Comparison of ENCODE assay signal across 16 cellular contexts in the genomic region with DNA sequence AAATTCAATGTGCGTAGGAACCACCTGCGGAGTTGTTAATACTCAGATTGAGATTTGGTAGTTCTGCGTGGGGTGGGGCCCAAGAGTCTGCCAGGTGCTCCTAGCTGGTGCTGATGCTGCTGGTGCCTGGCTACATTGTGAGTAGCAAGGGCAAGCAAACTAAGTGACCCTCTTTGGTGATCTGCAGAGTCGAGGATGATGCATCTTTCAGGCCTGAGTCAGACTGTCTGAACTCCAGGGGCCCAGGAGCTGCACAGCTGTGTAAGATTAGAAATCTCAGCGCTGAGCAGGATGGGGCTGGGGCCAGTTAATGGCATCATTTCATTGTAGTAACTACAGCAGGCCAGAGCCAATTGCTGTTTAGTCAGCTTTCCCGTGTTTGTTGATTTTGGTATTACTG.
DNase-seq lines count a peak whose midpoint lies in the region; ATAC-seq and TF ChIP-seq lines count a peak whose summit lies in the region.
"Had no signal": no experiment of that assay in that cellular context is flagged by ENCODE, and none has a peak within 500 bp of the region (broad histone marks: within the 10 kb centered on the region; RNA-seq: fewer than 3 reads in every experiment).

No MANE protein-coding gene starts in this region.

- H2AK5ac ChIP-seq in mesenchymal stem cell (ENCODE audit: low read length, severe bottlenecking): no peak overlapping the region

- H3F3A ChIP-seq in MM.1S (ENCODE audit: insufficient read depth, low read length): no peaks in the 10 kb centered on the region

- H3K79me2 ChIP-seq in MM.1S (ENCODE audit: low read length): no peaks in the 10 kb centered on the region

- H3K9me3 ChIP-seq in right atrium auricular region: no peaks in the 10 kb centered on the region
- H3K9me3 ChIP-seq in mesenchymal stem cell (ENCODE audit: control insufficient read depth, low read length): no peaks in the 10 kb centered on the region
- no peaks in the 10 kb centered on the region for H3K9me3 ChIP-seq in aorta (ENCODE audit: control insufficient read depth, low read length)
- no peaks in the 10 kb centered on the region for H3K9me3 ChIP-seq in MM.1S (replicated peaks; ENCODE audit: insufficient read depth, low read length)
- H3K9me3 ChIP-seq: Peyer's patch, SJCRH30 had no signal

- H3K27ac Mint-ChIP-seq in MCF 10A (ENCODE audit: low read depth, unreplicated experiment): no peak overlapping the region
- H3K27ac Mint-ChIP-seq: GM23338 had no signal

- H2AFZ ChIP-seq in mesenchymal stem cell (ENCODE audit: low read depth, low read length) (no peak overlapping the region), MM.1S (ENCODE audit: low read length) (no peak overlapping the region)
- H2AFZ ChIP-seq: GM23338 had no signal

- no peak overlapping the region for H3K27ac ChIP-seq in right atrium auricular region
- no peak overlapping the region for H3K27ac ChIP-seq in mesenchymal stem cell (ENCODE audit: low read length, poor library complexity, severe bottlenecking)
- no peak overlapping the region for H3K27ac ChIP-seq in aorta (ENCODE audit: low read depth in 1 of 2, low read length in 2 of 2)
- H3K27ac ChIP-seq in MM.1S (ENCODE audit: low read length): no peak overlapping the region
- H3K27ac ChIP-seq: Peyer's patch, SJCRH30 had no signal

- no peak for TF ChIP-seq CTCF in right atrium auricular region (IDR thresholded peaks at IDR 0.05)
- no peak for TF ChIP-seq CTCF in choroid plexus epithelial cell (conservative IDR thresholded peaks at IDR 0.05; ENCODE audit: low read depth, low read length)
- no peak for TF ChIP-seq CTCF in MCF 10A (IDR thresholded peaks at IDR 0.05; ENCODE audit: unreplicated experiment)
- no peak for TF ChIP-seq CTCF in MM.1S (IDR thresholded peaks at IDR 0.05; ENCODE audit: low read length)

- H3K9ac ChIP-seq in mesenchymal stem cell (ENCODE audit: low read length) (peak overlapping the region; percentile 18), MM.1S (ENCODE audit: low read length) (no peak overlapping the region)

- no peaks in the 10 kb centered on the region for H3K79me1 ChIP-seq in mesenchymal stem cell (replicated peaks; ENCODE audit: low read length, poor library complexity, severe bottlenecking)

- no peak overlapping the region for H4K8ac ChIP-seq in mesenchymal stem cell (ENCODE audit: low read length)

- H3K4ac ChIP-seq in mesenchymal stem cell (ENCODE audit: low read depth in 1 of 2, low read length in 2 of 2): no peak overlapping the region

- no peaks in the 10 kb centered on the region for H4K20me1 ChIP-seq in MM.1S (ENCODE audit: insufficient read depth, low read length)

- H3K18ac ChIP-seq in mesenchymal stem cell (ENCODE audit: low read depth in 1 of 2, low read length in 2 of 2): no peak overlapping the region

- 65% methylated on average over 5 of the region's 6 CpGs for WGBS in mesenchymal stem cell
- 48 to 49% methylated on average over 6 of the region's 6 CpGs for WGBS in aorta, 2 donors

- H3K4me2 ChIP-seq in mesenchymal stem cell (ENCODE audit: low read length, poor library complexity, severe bottlenecking) (no peak overlapping the region), MM.1S (ENCODE audit: low read depth, low read length) (no peak overlapping the region)
- H3K4me2 ChIP-seq: GM23338 had no signal

- no peak overlapping the region for H4K91ac ChIP-seq in mesenchymal stem cell (ENCODE audit: low read length)

- H3K14ac ChIP-seq in mesenchymal stem cell (ENCODE audit: low read length in 2 of 2): no peak overlapping the region

- DNase-seq in left ventricle myocardium superior (no peak), right atrium auricular region (ENCODE audit: low spot score) (no peak), choroid plexus epithelial cell (ENCODE audit: low read depth) (peak; percentile 2), mesenchymal stem cell (no peak), aorta (peak in 1 of 2 donors; percentile 55), MCF 10A (ENCODE audit: unreplicated experiment) (no peak), MM.1S (no peak), NCI-H524 treated with DMSO at 0.1 percent for 48 hours (lab: John Stamatoyannopoulos, UW) (no peak)
- DNase-seq: AML-193, Calu3, KBM-7, NCI-H1930, NCI-H2171 treated with DMSO at 0.1 percent for 48 hours, Peyer's patch, SJCRH30 had no signal

- H3K4me1 ChIP-seq in right atrium auricular region: no peaks in the 10 kb centered on the region
- H3K4me1 ChIP-seq in mesenchymal stem cell (ENCODE audit: control insufficient read depth, insufficient read depth, low read depth, low read length): no peaks in the 10 kb centered on the region
- H3K4me1 ChIP-seq in aorta (ENCODE audit: control insufficient read depth in 1 of 2, insufficient read depth in 2 of 2, low read length in 2 of 2): no peaks in the 10 kb centered on the region
- peaks cover 5% of the 10 kb centered on the region for H3K4me1 ChIP-seq in MM.1S (ENCODE audit: low read length)
- H3K4me1 ChIP-seq: SJCRH30 had no signal

- POLR2A ChIA-PET in MCF 10A (lab: Yijun Ruan, JAX): no interaction called here

- BruUV-seq in MCF 10A (replicated peaks; lab: Mats Ljungman, UMichigan): no TSS peak

- peak; percentile 41 for ATAC-seq in left ventricle myocardium superior
- peak; percentile 63 for ATAC-seq in aorta (ENCODE audit: low FRiP score)
- ATAC-seq: GM23338 had no signal

- H3K4me3 ChIP-seq in right atrium auricular region (no peak overlapping the region), choroid plexus epithelial cell (ENCODE audit: low read depth, low read length) (no peak overlapping the region), mesenchymal stem cell (ENCODE audit: insufficient read depth in 1 of 2, low read depth in 1 of 2, low read length in 2 of 2) (no peak overlapping the region), aorta (ENCODE audit: low read length in 2 of 2) (no peak overlapping the region), MM.1S (ENCODE audit: low read length) (no peak overlapping the region)
- H3K4me3 ChIP-seq: GM23338, Peyer's patch, SJCRH30 had no signal

- H2BK120ac ChIP-seq in mesenchymal stem cell (ENCODE audit: low read depth, low read length): no peak overlapping the region

- H2BK15ac ChIP-seq in mesenchymal stem cell (ENCODE audit: low read depth, poor library complexity, severe bottlenecking): no peak overlapping the region

- intact Hi-C loops in left ventricle myocardium superior (cut with micrococcal nuclease) (no loop called here), aorta (cut with DNase I) (no loop called here), MCF 10A (cut with micrococcal nuclease) (no loop called here)

- H3K23ac ChIP-seq in mesenchymal stem cell (ENCODE audit: low read length in 2 of 2): no peak overlapping the region

- no peak overlapping the region for H2BK12ac ChIP-seq in mesenchymal stem cell (ENCODE audit: low read length in 2 of 2)

- H2BK5ac ChIP-seq in mesenchymal stem cell (ENCODE audit: low read depth, low read length, poor library complexity, severe bottlenecking): no peak overlapping the region

- H3K4me3 Mint-ChIP-seq in MCF 10A (ENCODE audit: unreplicated experiment): no peak overlapping the region
- H3K4me3 Mint-ChIP-seq: GM23338 had no signal

- H3K27me3 ChIP-seq in right atrium auricular region (no peaks in the 10 kb centered on the region), mesenchymal stem cell (ENCODE audit: control insufficient read depth in 1 of 2, insufficient read depth in 1 of 2, low read length in 2 of 2) (no peaks in the 10 kb centered on the region), aorta (ENCODE audit: control insufficient read depth in 1 of 2, insufficient read depth in 2 of 2, low read length in 1 of 2) (no peaks in the 10 kb centered on the region), MM.1S (replicated peaks; ENCODE audit: insufficient read depth, low read length) (no peaks in the 10 kb centered on the region)
- H3K27me3 ChIP-seq: Peyer's patch, SJCRH30 had no signal

- no peaks in the 10 kb centered on the region for H3K27me3 Mint-ChIP-seq in MCF 10A (ENCODE audit: insufficient read depth, unreplicated experiment)

- H3K36me3 ChIP-seq in right atrium auricular region (no peaks in the 10 kb centered on the region), mesenchymal stem cell (ENCODE audit: control insufficient read depth in 1 of 2, insufficient read depth in 2 of 2, low read depth in 1 of 2, low read length in 2 of 2) (no peaks in the 10 kb centered on the region), aorta (ENCODE audit: control insufficient read depth in 1 of 2, insufficient read depth in 2 of 2, low read length in 1 of 2) (no peaks in the 10 kb centered on the region), MM.1S (replicated peaks; ENCODE audit: insufficient read depth, low read length) (no peaks in the 10 kb centered on the region)
- H3K36me3 ChIP-seq: Peyer's patch, SJCRH30 had no signal

- no peaks in the 10 kb centered on the region for H3K36me3 Mint-ChIP-seq in MCF 10A (ENCODE audit: insufficient read depth, unreplicated experiment)

- no peaks in the 10 kb centered on the region for H3K9me2 ChIP-seq in MM.1S (replicated peaks; ENCODE audit: insufficient read depth, low read length)

- CTCF ChIA-PET in MCF 10A (lab: Yijun Ruan, JAX): no interaction called here

- no peaks in the 10 kb centered on the region for H3K4me1 Mint-ChIP-seq in MCF 10A (ENCODE audit: insufficient read depth, unreplicated experiment)

- no peaks in the 10 kb centered on the region for H3K9me3 Mint-ChIP-seq in MCF 10A (ENCODE audit: unreplicated experiment)
- H3K9me3 Mint-ChIP-seq: GM23338 had no signal
